ENCODE assay signal across 16 cellular contexts in the genomic region with DNA sequence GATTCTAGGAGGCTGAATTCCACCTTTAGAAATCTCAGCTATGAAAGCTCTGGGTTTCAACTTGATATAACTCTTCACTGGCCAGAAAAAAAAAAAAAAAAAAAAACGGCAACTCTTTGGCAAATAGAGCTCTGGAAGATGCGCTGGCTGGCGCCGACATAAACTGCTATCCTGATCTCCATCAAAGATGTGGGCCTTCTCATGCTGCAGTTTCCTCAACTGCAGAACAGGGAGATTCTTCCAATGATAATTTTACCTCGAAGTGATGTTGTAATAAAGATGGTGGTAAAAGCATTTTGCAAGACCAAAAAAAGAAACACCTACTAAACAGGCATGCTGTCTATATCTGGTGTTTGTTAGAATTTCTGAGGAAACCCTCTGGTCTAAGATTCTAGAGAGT. TPM values are rescaled to one million over a fixed set of nuclear protein-coding genes. Genes with fewer than 3 reads are reported as not detected.
DNase-seq lines count a peak whose midpoint lies in the region; ATAC-seq and TF ChIP-seq lines count a peak whose summit lies in the region.
"Had no signal": no experiment of that assay in that cellular context is flagged by ENCODE, and none has a peak within 500 bp of the region (broad histone marks: within the 10 kb centered on the region; RNA-seq: fewer than 3 reads in every experiment).

No MANE protein-coding gene starts in this region.

- H4K20me1 ChIP-seq in BLaER1 treated with 17β-estradiol and CSF1 and Interleukin-3, amounts not matched to agents 10 nM and 100 nM = peaks cover 71 to 100% (median 97%) of the 10 kb centered on the region in 11 experiments
- H4K20me1 ChIP-seq in DND-41 (ENCODE audit: insufficient read depth, low read length) = peaks cover 38% of the 10 kb centered on the region

- H3K27me3 ChIP-seq in BLaER1 treated with 17β-estradiol and CSF1 and Interleukin-3, amounts not matched to agents 10 nM and 100 nM = no peaks in the 10 kb centered on the region
- H3K27me3 ChIP-seq in DND-41 (ENCODE audit: insufficient read depth, low read length, poor library complexity) = no peaks in the 10 kb centered on the region
- no peaks in the 10 kb centered on the region for H3K27me3 ChIP-seq in left lung

- DNase-seq in DND-41 (no peak), left lung (no peak)
- no peak for DNase-seq in activated CD8-positive, alpha-beta T cell treated with anti-CD3 and anti-CD28 coated beads for 36 hours
- no peak for DNase-seq in activated effector memory CD4-positive, alpha-beta T cell treated with Interleukin-2 at 50 U/mL for 16 hours
- DNase-seq: activated effector memory CD4-positive, alpha-beta T cell treated with anti-CD3 and anti-CD28 coated beads, Interleukin-2, amount 50 U/mL, for 16 hours; C1 segment of cervical spinal cord; cerebellar nuclear complex; H7; stimulated activated CD4-positive, alpha-beta T cell treated with anti-CD3 and anti-CD28 coated beads, Interleukin-4, amount 100 ng/mL, for 4 hours; stimulated activated naive CD4-positive, alpha-beta T cell treated with Interleukin-2 at 50 U/mL for 16 hours had no signal

- no peak overlapping the region for H2AFZ ChIP-seq in DND-41 (ENCODE audit: low read depth, low read length)

- CTCF ChIA-PET in activated CD8-positive, alpha-beta T cell treated with anti-CD3 and anti-CD28 coated beads for 36 hours (lab: Charles Lee) = interaction anchor here (1.2 to 2.6 kb wide), 5 partner anchors 9 to 556 kb away, joined by 3 to 8 read pairs (median 4); no protein-coding TSS in a partner anchor

- H3K79me2 ChIP-seq in DND-41 (ENCODE audit: insufficient read depth, low read length) = peaks cover 94% of the 10 kb centered on the region

- no peak for TF ChIP-seq POLR2A in GM18505 (IDR thresholded peaks at IDR 0.05; ENCODE audit: borderline replicate concordance, extremely low read depth, insufficient read depth, insufficient read length)

- no peak overlapping the region for H3K4me3 Mint-ChIP-seq in activated CD8-positive, alpha-beta T cell treated with anti-CD3 and anti-CD28 coated beads for 36 hours

- peak overlapping the region; percentile 62 for H3K27ac Mint-ChIP-seq in activated CD8-positive, alpha-beta T cell treated with anti-CD3 and anti-CD28 coated beads for 36 hours

- H3K4me2 ChIP-seq in BLaER1 treated with 17β-estradiol and CSF1 and Interleukin-3, amounts not matched to agents 10 nM and 100 nM = peak overlapping the region; percentile 89 to 100 (median 98)
- no peak overlapping the region for H3K4me2 ChIP-seq in DND-41 (ENCODE audit: insufficient read depth, low read length)

- H3K9ac ChIP-seq in BLaER1 treated with 17β-estradiol and CSF1 and Interleukin-3, amounts not matched to agents 10 nM and 100 nM = peak overlapping the region in 3 of 11 experiments; percentile 7 to 83 (median 24); a peak in 4 of 22 replicates
- H3K9ac ChIP-seq in DND-41 (ENCODE audit: low read depth, low read length) = no peak overlapping the region

- ATAC-seq in DND-41 (ENCODE audit: insufficient read depth, low read depth) (no peak), left lung (no peak), HG03196 (IDR thresholded peaks at IDR 0.05; ENCODE audit: unreplicated experiment) (no peak), GM18505 (IDR thresholded peaks at IDR 0.05; ENCODE audit: unreplicated experiment) (no peak), GM18498 (IDR thresholded peaks at IDR 0.05; ENCODE audit: unreplicated experiment) (no peak)
- no peak for ATAC-seq in activated CD8-positive, alpha-beta T cell treated with anti-CD3 and anti-CD28 coated beads for 36 hours

- H3K9me3 ChIP-seq in BLaER1 treated with 17β-estradiol and CSF1 and Interleukin-3, amounts not matched to agents 10 nM and 100 nM (replicated peaks in 1 of 11) = peaks cover 0 to 14% (median 0%) of the 10 kb centered on the region in 11 experiments; a peak in 7 of 22 replicates
- no peaks in the 10 kb centered on the region for H3K9me3 ChIP-seq in DND-41 (ENCODE audit: insufficient read depth, low read length, severe bottlenecking)
- no peaks in the 10 kb centered on the region for H3K9me3 ChIP-seq in left lung

- intact Hi-C loops in activated CD8-positive, alpha-beta T cell treated with anti-CD3 and anti-CD28 coated beads for 36 hours (cut with micrococcal nuclease) = no loop called here
- intact Hi-C loops in left lung (cut with DNase I) = no loop called here

- peaks cover 97 to 100% (median 99%) of the 10 kb centered on the region in 10 experiments for H3K4me1 ChIP-seq in BLaER1 treated with 17β-estradiol and CSF1 and Interleukin-3, amounts not matched to agents 10 nM and 100 nM
- H3K4me1 ChIP-seq in DND-41 (ENCODE audit: insufficient read depth, low read length) = peaks cover 72% of the 10 kb centered on the region
- H3K4me1 ChIP-seq in left lung = peaks cover 42 to 96% of the 10 kb centered on the region in 2 donors

- no peaks in the 10 kb centered on the region for H3K27me3 Mint-ChIP-seq in activated CD8-positive, alpha-beta T cell treated with anti-CD3 and anti-CD28 coated beads for 36 hours

- POLR2A ChIA-PET in activated CD8-positive, alpha-beta T cell treated with anti-CD3 and anti-CD28 coated beads for 36 hours (lab: Charles Lee) = interaction anchor here (0.7 to 1.7 kb wide), 4 partner anchors 9 to 19 kb away, joined by 3 to 7 read pairs (median 5); no protein-coding TSS in a partner anchor

- H3K36me3 ChIP-seq in BLaER1 treated with 17β-estradiol and CSF1 and Interleukin-3, amounts not matched to agents 10 nM and 100 nM = peaks cover 5 to 100% (median 87%) of the 10 kb centered on the region in 11 experiments
- H3K36me3 ChIP-seq in DND-41 (ENCODE audit: insufficient read depth, low read length) (no peaks in the 10 kb centered on the region; the same call in 1 of the 2 replicates), left lung (no peaks in the 10 kb centered on the region)

- peaks cover 92% of the 10 kb centered on the region for H3K4me1 Mint-ChIP-seq in activated CD8-positive, alpha-beta T cell treated with anti-CD3 and anti-CD28 coated beads for 36 hours (ENCODE audit: low read depth)

- peak overlapping the region; percentile 23 to 98 (median 93); a peak in 18 of 22 replicates for H3K27ac ChIP-seq in BLaER1 treated with 17β-estradiol and CSF1 and Interleukin-3, amounts not matched to agents 10 nM and 100 nM
- H3K27ac ChIP-seq in DND-41 (ENCODE audit: low read length) = peak overlapping the region; percentile 5; the same call in 1 of the 2 replicates
- H3K27ac ChIP-seq in left lung = peak overlapping the region; percentile 10 to 94
- H3K27ac ChIP-seq: epithelial cell of prostate, SK-N-MC had no signal

- peaks cover 9% of the 10 kb centered on the region for H3K9me3 Mint-ChIP-seq in activated CD8-positive, alpha-beta T cell treated with anti-CD3 and anti-CD28 coated beads for 36 hours

- H3K4me3 ChIP-seq in BLaER1 treated with 17β-estradiol and CSF1 and Interleukin-3, amounts not matched to agents 10 nM and 100 nM = no peak overlapping the region
- H3K4me3 ChIP-seq in DND-41 (ENCODE audit: low read depth in 1 of 2, low read length in 2 of 2) (no peak overlapping the region), left lung (no peak overlapping the region)
- H3K4me3 ChIP-seq: SK-N-MC had no signal

- peaks cover 32% of the 10 kb centered on the region for H3K36me3 Mint-ChIP-seq in activated CD8-positive, alpha-beta T cell treated with anti-CD3 and anti-CD28 coated beads for 36 hours (ENCODE audit: low read depth)

- no peak for TF ChIP-seq CTCF in DND-41 (IDR thresholded peaks at IDR 0.05; ENCODE audit: borderline replicate concordance, extremely low read depth, low read length, poor library complexity, severe bottlenecking)
- no peak for TF ChIP-seq CTCF in activated CD8-positive, alpha-beta T cell treated with anti-CD3 and anti-CD28 coated beads for 36 hours (IDR thresholded peaks at IDR 0.05)
- no peak for TF ChIP-seq CTCF in left lung (IDR thresholded peaks at IDR 0.05)

RNA-seq across cellular contexts. Expression of a gene that starts 20.2 kb away (rescaled TPM):
- 10 to 100 TPM; 43.8 to 47.8 TPM for total RNA-seq in activated CD8-positive, alpha-beta T cell treated with anti-CD3 and anti-CD28 coated beads for 36 hours
- total RNA-seq in left lung = 10 to 100 TPM; 27.4 to 53.8 TPM

Comparison
In these comparisons a context has a peak if more than half of its experiments do, and no peak if none do; other contexts are left out.
1. H3K27ac ChIP-seq: peak in every context shown above with its lines; median percentile 93 in BLaER1 treated with 17β-estradiol and CSF1 and Interleukin-3, amounts not matched to agents 10 nM and 100 nM; 52 in left lung; 5 in DND-41.